Comparison of ENCODE assay signal across 7 cellular contexts in genomic region chr11:64745523-64746328, GRCh38. TPM values are rescaled to one million over a fixed set of nuclear protein-coding genes. Genes with fewer than 3 reads are reported as not detected.
DNase-seq lines count a peak whose midpoint lies in the region; ATAC-seq and TF ChIP-seq lines count a peak whose summit lies in the region.

No MANE protein-coding gene starts in this region.

- H3K36me3 ChIP-seq in right atrium auricular region (no peaks in the 10 kb centered on the region), prostate gland (no peaks in the 10 kb centered on the region)

- TF ChIP-seq POLR2A in prostate gland (IDR thresholded peaks at IDR 0.05): no peak

- H3K27ac Mint-ChIP-seq in activated naive CD4-positive, alpha-beta T cell treated with anti-CD3 and anti-CD28 coated beads, Interleukin-2, amount 50 U/mL, for 72 hours: peak overlapping the region; percentile 55 to 87

- WGBS in prostate gland: 3% methylated on average over 47 of the region's 52 CpGs

- H3K9me3 ChIP-seq in right atrium auricular region: no peaks in the 10 kb centered on the region
- H3K9me3 ChIP-seq in prostate gland: no peaks in the 10 kb centered on the region

- TF ChIP-seq CTCF in right atrium auricular region (IDR thresholded peaks at IDR 0.05) (no peak), prostate gland (IDR thresholded peaks at IDR 0.05) (no peak)

- H3K9me3 Mint-ChIP-seq in activated naive CD4-positive, alpha-beta T cell treated with anti-CD3 and anti-CD28 coated beads, Interleukin-2, amount 50 U/mL, for 72 hours: no peaks in the 10 kb centered on the region

- no peaks in the 10 kb centered on the region for H3K27me3 ChIP-seq in right atrium auricular region
- H3K27me3 ChIP-seq in prostate gland (replicated peaks; ENCODE audit: insufficient read depth): no peaks in the 10 kb centered on the region

- peak overlapping the region; percentile 93 to 94 for H3K27ac ChIP-seq in right atrium auricular region
- H3K27ac ChIP-seq in prostate gland: peak overlapping the region; percentile 77 to 83

- no peaks in the 10 kb centered on the region for H3K36me3 Mint-ChIP-seq in activated naive CD4-positive, alpha-beta T cell treated with anti-CD3 and anti-CD28 coated beads, Interleukin-2, amount 50 U/mL, for 72 hours

- ATAC-seq in GM19351 (IDR thresholded peaks at IDR 0.05; ENCODE audit: unreplicated experiment) (peak; percentile 30), HG03196 (IDR thresholded peaks at IDR 0.05; ENCODE audit: unreplicated experiment) (no peak)
- ATAC-seq in activated naive CD4-positive, alpha-beta T cell treated with anti-CD3 and anti-CD28 coated beads, Interleukin-2, amount 50 U/mL, for 72 hours: peak; percentile 35 to 40

- intact Hi-C loops in prostate gland (cut with DNase I): no loop called here

- peak overlapping the region; percentile 54 to 69 for H3K4me3 ChIP-seq in right atrium auricular region
- peak overlapping the region; percentile 40 to 45 for H3K4me3 ChIP-seq in prostate gland

- peak; percentile 27 for DNase-seq in SIG-M5 (lab: John Stamatoyannopoulos, UW)
- peak; percentile 59 to 72 for DNase-seq in activated naive CD4-positive, alpha-beta T cell treated with anti-CD3 and anti-CD28 coated beads, Interleukin-2, amount 50 U/mL, for 72 hours (ENCODE audit: low spot score in 2 of 2)
- peak; percentile 92 for DNase-seq in right atrium auricular region (ENCODE audit: low spot score)
- DNase-seq in prostate gland (ENCODE audit: low spot score): peak; percentile 36
- DNase-seq in NCI-H2081 treated with DMSO at 0.1 percent for 48 hours (lab: John Stamatoyannopoulos, UW): no peak

- H3K4me1 ChIP-seq in right atrium auricular region (peaks cover 0 to 45% of the 10 kb centered on the region in 2 donors), prostate gland (replicated peaks) (peaks cover 7% of the 10 kb centered on the region)

RNA-seq across cellular contexts. Expression of gene RASGRP2, which starts 1.8 kb away (rescaled TPM):
- total RNA-seq in activated naive CD4-positive, alpha-beta T cell treated with anti-CD3 and anti-CD28 coated beads, Interleukin-2, amount 50 U/mL, for 72 hours: 10 to 100 TPM; 12.5 to 12.6 TPM
- total RNA-seq in right atrium auricular region (10 to 100 TPM; 28.1 to 30.4 TPM), prostate gland (10 to 100 TPM; 13.3 to 28.7 TPM)

RNA-seq across cellular contexts. Expression of gene PYGM, which starts 14.0 kb away (rescaled TPM):
- total RNA-seq in activated naive CD4-positive, alpha-beta T cell treated with anti-CD3 and anti-CD28 coated beads, Interleukin-2, amount 50 U/mL, for 72 hours: 1 to 10 TPM in 1 of 2 donors, under 1 TPM in 1; 0.87 to 2.3 TPM
- total RNA-seq in right atrium auricular region (10 to 100 TPM; 17.8 to 84.7 TPM), prostate gland (10 to 100 TPM in 1 of 2 donors, 1 to 10 TPM in 1; 8.0 to 22.4 TPM)

RNA-seq across cellular contexts. Expression of gene NRXN2, which starts 22.7 kb away (rescaled TPM):
- 1 to 10 TPM in 1 of 2 donors, under 1 TPM in 1; 0.84 to 1.3 TPM for total RNA-seq in activated naive CD4-positive, alpha-beta T cell treated with anti-CD3 and anti-CD28 coated beads, Interleukin-2, amount 50 U/mL, for 72 hours
- total RNA-seq in right atrium auricular region (1 to 10 TPM in 1 of 2 donors, under 1 TPM in 1; 0.85 to 1.4 TPM), prostate gland (10 to 100 TPM in 1 of 2 donors, under 1 TPM in 1; 0.46 to 26.8 TPM)

RNA-seq across cellular contexts. Expression of gene SF1, which starts 32.6 kb away (rescaled TPM):
- total RNA-seq in activated naive CD4-positive, alpha-beta T cell treated with anti-CD3 and anti-CD28 coated beads, Interleukin-2, amount 50 U/mL, for 72 hours: 100 to 1,000 TPM; 323 to 406 TPM
- total RNA-seq in right atrium auricular region (100 to 1,000 TPM; 196 to 213 TPM), prostate gland (100 to 1,000 TPM; 263 to 409 TPM)

RNA-seq across cellular contexts. Expression of gene MAP4K2, which starts 57.3 kb away (rescaled TPM):
- 10 to 100 TPM; 67.7 to 83.2 TPM for total RNA-seq in activated naive CD4-positive, alpha-beta T cell treated with anti-CD3 and anti-CD28 coated beads, Interleukin-2, amount 50 U/mL, for 72 hours
- 10 to 100 TPM; 19.4 to 20.4 TPM for total RNA-seq in right atrium auricular region
- 10 to 100 TPM; 10.7 to 35.8 TPM for total RNA-seq in prostate gland
